9 cellular contexts compared by ENCODE assay signal in the genomic region with DNA sequence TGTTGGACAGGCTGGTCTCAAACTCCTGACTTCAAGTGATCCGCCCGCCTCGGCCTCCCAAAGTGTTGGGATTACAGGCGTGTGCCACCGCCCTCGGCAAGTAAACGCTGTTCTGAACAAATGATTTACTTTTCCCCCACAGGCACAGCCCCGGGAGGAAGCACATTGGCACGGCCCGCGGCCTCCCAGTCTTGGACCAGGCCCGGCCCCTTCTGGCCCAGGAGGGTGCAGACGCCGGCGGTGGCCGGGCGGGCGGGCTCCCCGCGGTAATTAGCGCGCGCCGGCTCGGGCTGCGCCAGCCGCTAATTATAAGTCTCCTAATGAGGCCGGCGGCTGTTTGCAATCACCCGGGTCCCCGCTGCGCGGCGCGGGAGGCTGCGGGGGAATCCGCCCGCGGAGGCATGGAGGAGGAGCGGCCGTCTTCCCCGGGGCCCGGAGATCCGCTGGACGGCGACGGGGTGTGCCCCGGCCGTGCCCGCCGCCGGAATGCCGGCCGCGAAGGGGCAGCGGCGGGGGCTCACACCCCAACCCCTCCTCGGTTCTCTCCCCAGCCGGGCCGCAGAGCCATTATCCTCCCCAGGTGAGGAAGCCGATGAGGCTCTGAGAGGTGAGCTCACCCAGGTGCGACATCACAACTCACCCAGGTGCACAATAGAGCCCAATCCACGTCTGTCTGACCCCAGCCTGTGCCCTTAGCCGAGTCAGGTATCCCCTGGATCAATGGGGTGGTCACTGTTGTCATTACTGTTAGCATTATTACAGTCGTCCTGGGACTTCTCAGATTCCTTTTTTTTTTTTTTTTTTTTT. TPM values are rescaled to one million over a fixed set of nuclear protein-coding genes. Genes with fewer than 3 reads are reported as not detected.
DNase-seq lines count a peak whose midpoint lies in the region; ATAC-seq, FAIRE-seq and TF ChIP-seq lines count a peak whose summit lies in the region.
"Had no signal": no experiment of that assay in that cellular context is flagged by ENCODE, and none has a peak within 500 bp of the region (broad histone marks: within the 10 kb centered on the region; RNA-seq: fewer than 3 reads in every experiment).

No MANE protein-coding gene starts in this region.

- H3K4me3 ChIP-seq in OCI-LY3 (ENCODE audit: low read length) = peak overlapping the region; percentile 74
- H3K4me3 ChIP-seq in neutrophil (ENCODE audit: low read depth in 1 of 2, low read length in 1 of 2) = peak overlapping the region; percentile 34 to 60
- H3K4me3 ChIP-seq in tibial artery = peak overlapping the region; percentile 44 to 55

- H3K27me3 ChIP-seq in OCI-LY3 (ENCODE audit: low read depth, low read length) (no peaks in the 10 kb centered on the region), neutrophil (peaks cover 35% of the 10 kb centered on the region), tibial artery (no peaks in the 10 kb centered on the region)

- H3K4me1 ChIP-seq in OCI-LY3 (ENCODE audit: low read length) = peaks cover 19% of the 10 kb centered on the region
- H3K4me1 ChIP-seq in neutrophil (ENCODE audit: control insufficient read depth in 1 of 2, insufficient read depth in 1 of 2, low read depth in 1 of 2, low read length in 1 of 2) = peaks cover 33 to 36% of the 10 kb centered on the region in 2 experiments
- peaks cover 0 to 43% (median 25%) of the 10 kb centered on the region in 4 donors for H3K4me1 ChIP-seq in tibial artery

- H3K9me3 ChIP-seq in OCI-LY3 (ENCODE audit: insufficient read depth, low read length) = no peaks in the 10 kb centered on the region
- H3K9me3 ChIP-seq in neutrophil = no peaks in the 10 kb centered on the region
- no peaks in the 10 kb centered on the region for H3K9me3 ChIP-seq in tibial artery

- no peak overlapping the region for H3K27ac Mint-ChIP-seq in activated T-helper 17 cell treated with anti-CD3 and anti-CD28 coated beads, Interleukin-2, amount 50 U/mL, for 72 hours

- no peaks in the 10 kb centered on the region for H3K9me3 Mint-ChIP-seq in activated T-helper 17 cell treated with anti-CD3 and anti-CD28 coated beads, Interleukin-2, amount 50 U/mL, for 72 hours

- peak overlapping the region; percentile 96 for H2AFZ ChIP-seq in OCI-LY3 (ENCODE audit: low read depth, low read length)

- no peak for FAIRE-seq in frontal cortex (lab: Jason Lieb, UNC)

- H3K79me2 ChIP-seq in OCI-LY3 (ENCODE audit: low read length) = no peaks in the 10 kb centered on the region

- intact Hi-C loops in tibial artery (cut with DNase I; ENCODE audit: low total_unique reads) = loop anchor here (5.0 to 10.0 kb wide), 5 partner anchors 63 to 520 kb away; partner anchors contain the start of gene UNC119B

- peak overlapping the region; percentile 48 for H3K9ac ChIP-seq in OCI-LY3 (ENCODE audit: low read length)

- H3K27ac ChIP-seq in OCI-LY3 (ENCODE audit: low read length) (no peak overlapping the region), neutrophil (no peak overlapping the region), tibial artery (peak overlapping the region in 1 of 2 donors; percentile 27)

- H3K36me3 ChIP-seq in OCI-LY3 (replicated peaks; ENCODE audit: low read depth, low read length) (no peaks in the 10 kb centered on the region), neutrophil (peaks cover 5% of the 10 kb centered on the region), tibial artery (peaks cover 0 to 5% (median 3%) of the 10 kb centered on the region in 3 donors)

- H3K4me2 ChIP-seq in OCI-LY3 (ENCODE audit: low read length) = peak overlapping the region; percentile 87

- peak overlapping the region; percentile 100 for H3K4me3 Mint-ChIP-seq in activated T-helper 17 cell treated with anti-CD3 and anti-CD28 coated beads, Interleukin-2, amount 50 U/mL, for 72 hours

- H3K36me3 Mint-ChIP-seq in activated T-helper 17 cell treated with anti-CD3 and anti-CD28 coated beads, Interleukin-2, amount 50 U/mL, for 72 hours (ENCODE audit: low read depth) = peaks cover 12% of the 10 kb centered on the region

- peaks cover 18% of the 10 kb centered on the region for H3K4me1 Mint-ChIP-seq in activated T-helper 17 cell treated with anti-CD3 and anti-CD28 coated beads, Interleukin-2, amount 50 U/mL, for 72 hours

- DNase-seq in NCI-H2029 treated with DMSO at 0.1 percent for 48 hours (lab: John Stamatoyannopoulos, UW) (peak; percentile 3), NCI-H2029 (lab: John Stamatoyannopoulos, UW) (no peak), frontal cortex (ENCODE audit: low spot score in 2 of 2) (peak; percentile 48 to 58), tibial artery (peak; percentile 41 to 75), DMS114 treated with DMSO at 0.1 percent for 48 hours (lab: John Stamatoyannopoulos, UW; ENCODE audit: unreplicated experiment) (no peak)

- no peaks in the 10 kb centered on the region for H3K27me3 Mint-ChIP-seq in activated T-helper 17 cell treated with anti-CD3 and anti-CD28 coated beads, Interleukin-2, amount 50 U/mL, for 72 hours

- ATAC-seq in activated T-helper 17 cell treated with anti-CD3 and anti-CD28 coated beads, Interleukin-2, amount 50 U/mL, for 72 hours (replicated peaks) = peak; percentile 2

- TF ChIP-seq CTCF in OCI-LY3 (IDR thresholded peaks at IDR 0.05; ENCODE audit: low read depth, low read length) (peak; percentile 23), neutrophil (IDR thresholded peaks at IDR 0.05) (no peak), tibial artery (IDR thresholded peaks at IDR 0.05) (peak; percentile 20 to 28)

- H4K20me1 ChIP-seq in OCI-LY3 (ENCODE audit: insufficient read depth, low read length) = no peaks in the 10 kb centered on the region

RNA-seq across cellular contexts. Expression of gene POP5, which starts 3.3 kb away (rescaled TPM):
- total RNA-seq in activated T-helper 17 cell treated with anti-CD3 and anti-CD28 coated beads, Interleukin-2, amount 50 U/mL, for 72 hours = 10 to 100 TPM; 29.9 to 41.5 TPM
- total RNA-seq in frontal cortex = 27.3 TPM

RNA-seq across cellular contexts. Expression of gene RNF10, which starts 50.4 kb away (rescaled TPM):
- 100 to 1,000 TPM; 182 to 212 TPM for total RNA-seq in activated T-helper 17 cell treated with anti-CD3 and anti-CD28 coated beads, Interleukin-2, amount 50 U/mL, for 72 hours
- total RNA-seq in frontal cortex = 119 TPM

RNA-seq across cellular contexts. Expression of gene COQ5, which starts 55.6 kb away (rescaled TPM):
- total RNA-seq in activated T-helper 17 cell treated with anti-CD3 and anti-CD28 coated beads, Interleukin-2, amount 50 U/mL, for 72 hours = 10 to 100 TPM; 17.2 to 21.8 TPM
- 25.3 TPM for total RNA-seq in frontal cortex

RNA-seq across cellular contexts. Expression of gene CABP1, which starts 55.9 kb away (rescaled TPM):
- 1 to 10 TPM in 1 of 2 donors, under 1 TPM in 1; 0.56 to 6.9 TPM for total RNA-seq in activated T-helper 17 cell treated with anti-CD3 and anti-CD28 coated beads, Interleukin-2, amount 50 U/mL, for 72 hours
- total RNA-seq in frontal cortex = 2.0 TPM
- total RNA-seq: lung microvascular endothelial cell had no signal

Comparison
In these comparisons a context has a peak if more than half of its experiments do, and no peak if none do; other contexts are left out.
1. DNase-seq: peak in NCI-H2029 treated with DMSO at 0.1 percent for 48 hours (single experiment), frontal cortex (2 of 2) and tibial artery (2 of 2); none in NCI-H2029 (single experiment) and DMS114 treated with DMSO at 0.1 percent for 48 hours (single experiment).
2. Peak in every context shown above with its lines, with median percentiles within 50 percentile points of each other: H3K4me3 ChIP-seq.